ENCODE assay signal across 8 cellular contexts in the genomic region with DNA sequence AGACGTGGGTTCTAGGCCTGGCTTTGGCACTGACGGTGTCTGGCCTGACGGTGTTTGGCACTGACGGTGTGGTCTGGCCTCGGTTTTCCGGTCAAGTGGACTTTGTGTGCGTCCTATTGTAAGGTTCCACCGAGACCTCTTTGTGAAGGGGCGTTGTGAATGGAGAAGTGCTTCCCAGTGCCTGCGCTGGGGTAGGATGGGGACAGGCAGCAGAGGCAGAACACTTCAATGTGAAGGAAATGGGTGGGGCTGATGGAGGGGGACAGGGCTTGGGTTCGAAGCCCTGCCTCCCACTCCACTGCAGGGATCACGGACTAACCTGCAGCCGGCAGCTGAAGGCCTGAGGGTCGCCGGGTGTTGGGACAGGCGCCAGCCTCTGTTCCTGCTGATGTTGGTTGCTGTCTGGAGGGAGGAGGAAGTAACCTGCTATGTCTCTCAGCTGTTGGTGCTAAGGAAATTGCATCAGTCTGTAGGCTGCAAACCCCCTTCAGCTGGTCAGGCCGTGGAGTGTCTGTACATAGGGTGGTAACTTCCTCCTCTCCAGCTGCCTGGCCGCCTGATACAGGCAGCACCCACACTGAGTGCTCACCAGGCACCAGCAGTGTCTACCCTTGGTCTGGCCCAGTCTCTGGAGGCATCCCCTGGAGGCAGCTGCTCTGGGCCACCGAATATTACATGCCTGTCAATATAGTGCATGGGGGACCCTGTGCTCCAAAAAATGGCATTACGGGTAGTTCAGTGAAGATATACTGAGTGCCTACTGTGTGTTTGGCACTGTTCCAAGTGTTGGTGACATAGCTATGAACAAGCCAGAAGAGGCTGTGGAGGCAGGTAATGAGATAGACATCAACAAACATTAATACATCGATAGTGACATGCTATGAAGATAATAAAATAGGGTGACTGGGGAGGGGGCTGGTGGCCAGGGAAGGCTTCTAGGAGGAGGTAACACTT. TPM values are rescaled to one million over a fixed set of nuclear protein-coding genes. Genes with fewer than 3 reads are reported as not detected.
DNase-seq lines count a peak whose midpoint lies in the region; ATAC-seq and TF ChIP-seq lines count a peak whose summit lies in the region.

No MANE protein-coding gene starts in this region.

- H3K9me3 ChIP-seq in smooth muscle cell (replicated peaks; ENCODE audit: low read depth): no peaks in the 10 kb centered on the region

- no peak for TF ChIP-seq CTCF in smooth muscle cell (IDR thresholded peaks at IDR 0.05; ENCODE audit: borderline replicate concordance, insufficient read depth, poor library complexity, severe bottlenecking)

- H4K20me1 ChIP-seq in smooth muscle cell (ENCODE audit: low read depth): no peaks in the 10 kb centered on the region

- H3K4me3 Mint-ChIP-seq in activated CD4-positive, alpha-beta memory T cell treated with anti-CD3 and anti-CD28 coated beads, Interleukin-2, amount 10 ng/mL, durations not matched to agents 7 days and 5 days: peak overlapping the region; percentile 98

- no peak overlapping the region for H3K4me3 ChIP-seq in smooth muscle cell

- H3K36me3 Mint-ChIP-seq in activated CD4-positive, alpha-beta memory T cell treated with anti-CD3 and anti-CD28 coated beads, Interleukin-2, amount 10 ng/mL, durations not matched to agents 7 days and 5 days (ENCODE audit: low read depth): peaks cover 39% of the 10 kb centered on the region

- H3K27ac Mint-ChIP-seq in activated CD4-positive, alpha-beta memory T cell treated with anti-CD3 and anti-CD28 coated beads, Interleukin-2, amount 10 ng/mL, durations not matched to agents 7 days and 5 days: peak overlapping the region; percentile 90

- H3K27me3 Mint-ChIP-seq in activated CD4-positive, alpha-beta memory T cell treated with anti-CD3 and anti-CD28 coated beads, Interleukin-2, amount 10 ng/mL, durations not matched to agents 7 days and 5 days: peaks cover 37% of the 10 kb centered on the region

- peak; percentile 74 for ATAC-seq in GM19452 (IDR thresholded peaks at IDR 0.05; ENCODE audit: unreplicated experiment)

- no peak overlapping the region for H3K4me2 ChIP-seq in smooth muscle cell

- H3K27ac ChIP-seq in smooth muscle cell (ENCODE audit: low read depth): no peak overlapping the region

- CTCF ChIA-PET in activated CD4-positive, alpha-beta memory T cell treated with anti-CD3 and anti-CD28 coated beads, Interleukin-2, amount 10 ng/mL, durations not matched to agents 7 days and 5 days (lab: Charles Lee): interaction anchor here (0.8 to 1.1 kb wide), 2 partner anchors 39 to 94 kb away, joined by 3 to 4 read pairs; no protein-coding TSS in a partner anchor

- H3K9ac ChIP-seq in smooth muscle cell (ENCODE audit: low read depth): no peak overlapping the region

- peaks cover 4% of the 10 kb centered on the region for H3K4me1 ChIP-seq in smooth muscle cell (ENCODE audit: low read depth)

- 80% methylated on average over 21 of the region's 21 CpGs for WGBS in smooth muscle cell (ENCODE audit: low lambda C conversion rate)

- no peaks in the 10 kb centered on the region for H3K9me3 Mint-ChIP-seq in activated CD4-positive, alpha-beta memory T cell treated with anti-CD3 and anti-CD28 coated beads, Interleukin-2, amount 10 ng/mL, durations not matched to agents 7 days and 5 days

- POLR2A ChIA-PET in activated CD4-positive, alpha-beta memory T cell treated with anti-CD3 and anti-CD28 coated beads, Interleukin-2, amount 10 ng/mL, durations not matched to agents 7 days and 5 days (lab: Charles Lee): interaction anchor here (0.6 to 1.7 kb wide), 9 partner anchors 21 to 569 kb away, joined by 3 to 8 read pairs (median 4); a partner anchor contains a TSS

- H3K36me3 ChIP-seq in smooth muscle cell (ENCODE audit: low read depth): no peaks in the 10 kb centered on the region

- intact Hi-C loops in cardiac septum (cut with DNase I): loop anchor here (5.0 kb wide), 1 partner anchor 41 kb away; a partner anchor contains a TSS

- H3F3A ChIP-seq in smooth muscle cell (ENCODE audit: low read depth): no peaks in the 10 kb centered on the region

- H3K79me2 ChIP-seq in smooth muscle cell (ENCODE audit: low read depth): no peaks in the 10 kb centered on the region

- no peak overlapping the region for H2AFZ ChIP-seq in smooth muscle cell (ENCODE audit: low read depth)

- peaks cover 67% of the 10 kb centered on the region for H3K27me3 ChIP-seq in smooth muscle cell (ENCODE audit: low read depth)

- DNase-seq in DMS53 treated with DMSO at 0.1 percent for 48 hours (lab: John Stamatoyannopoulos, UW; ENCODE audit: unreplicated experiment): peak; percentile 65
- peak; percentile 14 for DNase-seq in HK-2 (ENCODE audit: unreplicated experiment)
- DNase-seq in activated CD4-positive, alpha-beta memory T cell treated with anti-CD3 and anti-CD28 coated beads, Interleukin-2, amount 10 ng/mL, durations not matched to agents 7 days and 5 days: peak; percentile 61
- DNase-seq in cardiac septum (ENCODE audit: low spot score): peak; percentile 88
- peak; percentile 55 for DNase-seq in putamen (ENCODE audit: low spot score)
- no peak for DNase-seq in stimulated activated CD4-positive, alpha-beta T cell treated with anti-CD3 and anti-CD28 coated beads, Interleukin-2, amount 100 ng/mL, for 48 hours
- no peak for DNase-seq in smooth muscle cell (lab: John Stamatoyannopoulos, UW; ENCODE audit: unreplicated experiment)

- peaks cover 32% of the 10 kb centered on the region for H3K4me1 Mint-ChIP-seq in activated CD4-positive, alpha-beta memory T cell treated with anti-CD3 and anti-CD28 coated beads, Interleukin-2, amount 10 ng/mL, durations not matched to agents 7 days and 5 days

RNA-seq across cellular contexts. Expression of a gene that starts 1.1 kb away (rescaled TPM):
- total RNA-seq in activated CD4-positive, alpha-beta memory T cell treated with anti-CD3 and anti-CD28 coated beads, Interleukin-2, amount 10 ng/mL, durations not matched to agents 7 days and 5 days: 10 to 100 TPM; 20.4 to 22.0 TPM
- total RNA-seq in cardiac septum (2.8 TPM), smooth muscle cell (1.5 TPM in 1 of 2 replicates, not detected in the other)
- 0.14 TPM in 1 of 2 replicates, not detected in the other for polyA plus RNA-seq in smooth muscle cell

RNA-seq across cellular contexts. Expression of a gene that starts 41.5 kb away (rescaled TPM):
- total RNA-seq in activated CD4-positive, alpha-beta memory T cell treated with anti-CD3 and anti-CD28 coated beads, Interleukin-2, amount 10 ng/mL, durations not matched to agents 7 days and 5 days: 10 to 100 TPM; 55.0 to 58.6 TPM
- 128 TPM for total RNA-seq in cardiac septum
- 75.2 and 84.2 TPM in 2 replicates for total RNA-seq in smooth muscle cell
- 39.3 and 43.2 TPM in 2 replicates for polyA plus RNA-seq in smooth muscle cell

Comparison
In these comparisons a context has a peak if more than half of its experiments do, and no peak if none do; other contexts are left out.
1. DNase-seq: peak in DMS53 treated with DMSO at 0.1 percent for 48 hours (single experiment), HK-2 (single experiment), activated CD4-positive, alpha-beta memory T cell treated with anti-CD3 and anti-CD28 coated beads, Interleukin-2, amount 10 ng/mL, durations not matched to agents 7 days and 5 days (single experiment), cardiac septum (single experiment) and putamen (single experiment); none in stimulated activated CD4-positive, alpha-beta T cell treated with anti-CD3 and anti-CD28 coated beads, Interleukin-2, amount 100 ng/mL, for 48 hours (0 of 2) and smooth muscle cell (single experiment).